Comparison of ENCODE assay signal across 8 cellular contexts in genomic region chr17:36629252-36629847, GRCh38. TPM values are rescaled to one million over a fixed set of nuclear protein-coding genes. Genes with fewer than 3 reads are reported as not detected.
A peak's percentile ranks its signal among the peaks of the same experiment; 100 is the strongest.
DNase-seq lines count a peak whose midpoint lies in the region; ATAC-seq and TF ChIP-seq lines count a peak whose summit lies in the region.

No MANE protein-coding gene starts in this region.

- TF ChIP-seq CTCF in fibroblast of villous mesenchyme (IDR thresholded peaks at IDR 0.05; ENCODE audit: insufficient read depth, low read depth, low read length): peak; percentile 99

- ATAC-seq in GM19463 (IDR thresholded peaks at IDR 0.05; ENCODE audit: unreplicated experiment): no peak

- no peak overlapping the region for H3K4me3 ChIP-seq in fibroblast of villous mesenchyme (ENCODE audit: low read depth, low read length)

- peak; percentile 48 for DNase-seq in DMS79 treated with DMSO at 0.1 percent for 48 hours (lab: John Stamatoyannopoulos, UW)
- DNase-seq in Kasumi-1 (lab: John Stamatoyannopoulos, UW): peak; percentile 67 to 72
- peak; percentile 74 for DNase-seq in RKO (ENCODE audit: low spot score)
- peak; percentile 64 for DNase-seq in activated T-helper 1 cell treated with Interleukin-2 at 50 U/mL for 16 hours (ENCODE audit: low read depth)
- DNase-seq in fibroblast of villous mesenchyme (ENCODE audit: low read depth): peak; percentile 59
- peak in 51 of 56 donors; percentile 9 to 86 (median 57) for DNase-seq in nucleus accumbens (lab: John Stamatoyannopoulos, UW)
- DNase-seq in superior temporal gyrus (ENCODE audit: extremely low spot score): peak; percentile 89

RNA-seq across cellular contexts. Expression of gene MRM1, which starts 28.0 kb away (rescaled TPM):
- total RNA-seq in fibroblast of villous mesenchyme: 3.9 and 4.7 TPM in 2 replicates

RNA-seq across cellular contexts. Expression of gene DHRS11, which starts 37.7 kb away (rescaled TPM):
- total RNA-seq in fibroblast of villous mesenchyme: 5.5 and 5.6 TPM in 2 replicates
